In the genomic region with DNA sequence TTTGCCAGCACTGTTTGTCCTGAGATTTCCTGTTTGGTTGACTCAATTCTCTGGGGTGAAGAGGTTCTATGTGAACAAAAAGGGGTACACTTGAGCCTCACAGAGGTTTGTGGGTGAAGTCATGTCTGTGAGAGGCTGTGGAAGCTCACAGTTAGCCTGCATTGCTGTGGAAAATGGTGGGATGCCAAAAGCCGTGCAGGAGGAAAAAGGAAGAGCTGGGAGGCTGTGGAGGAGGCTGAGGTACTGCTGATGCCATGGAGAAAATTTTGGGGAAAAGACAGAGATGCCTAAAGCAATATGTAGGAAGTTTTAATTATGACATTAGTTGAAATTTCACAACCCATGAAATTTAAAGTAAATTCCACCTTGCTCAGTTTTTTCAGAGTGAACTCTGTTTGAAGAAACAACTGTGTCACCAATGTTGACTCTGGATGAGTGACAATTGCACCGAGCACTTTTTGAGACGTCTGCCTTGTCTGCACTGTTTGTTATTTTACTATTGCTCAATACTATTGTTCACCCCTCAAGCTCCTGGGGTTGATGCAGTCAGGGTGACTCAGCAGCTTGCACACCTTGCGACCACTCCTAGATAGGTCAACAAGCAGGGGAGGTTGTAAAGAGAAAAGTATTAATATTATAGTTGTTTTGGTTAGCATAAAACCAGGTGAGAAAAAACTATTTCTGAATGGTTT, we compare ENCODE assay signal across 8 cellular contexts. TPM values are rescaled to one million over a fixed set of nuclear protein-coding genes. Genes with fewer than 3 reads are reported as not detected.
DNase-seq lines count a peak whose midpoint lies in the region; ATAC-seq, FAIRE-seq and TF ChIP-seq lines count a peak whose summit lies in the region.
"Not testable (repeated sequence)": the region's sequence is repeated elsewhere in the genome, so short reads cannot be mapped to it uniquely, and the experiment has no call there.

No MANE protein-coding gene starts in this region.

- not testable (repeated sequence) for FAIRE-seq in bronchial epithelial cell (lab: Jason Lieb, UNC)

- not testable (repeated sequence) for TF ChIP-seq CTCF in LNCaP clone FGC (IDR thresholded peaks at IDR 0.05; ENCODE audit: control insufficient read depth, extremely low read depth, insufficient read depth); bronchial epithelial cell (IDR thresholded peaks at IDR 0.05; ENCODE audit: insufficient read depth, low read length, severe bottlenecking); hepatocyte (IDR thresholded peaks at IDR 0.05; ENCODE audit: poor library complexity); right lobe of liver (IDR thresholded peaks at IDR 0.05); thyroid gland (IDR thresholded peaks at IDR 0.05)

- H3K79me2 ChIP-seq in hepatocyte: not testable (repeated sequence)

- H3K9me3 ChIP-seq in hepatocyte (ENCODE audit: low read depth); right lobe of liver; thyroid gland: not testable (repeated sequence)

- peak; percentile 82 for DNase-seq in Caki2 (ENCODE audit: low read depth)
- peak; percentile 8 for DNase-seq in LNCaP clone FGC (ENCODE audit: low read depth)
- peak; percentile 39 for DNase-seq in NCI-H748 treated with DMSO at 0.1 percent for 48 hours (lab: John Stamatoyannopoulos, UW)
- DNase-seq in SHP77 treated with DMSO at 0.1 percent for 48 hours (lab: John Stamatoyannopoulos, UW): peak; percentile 64
- DNase-seq in bronchial epithelial cell (ENCODE audit: low read depth): peak; percentile 93
- DNase-seq in hepatocyte (ENCODE audit: low spot score): peak; percentile 35
- DNase-seq in right lobe of liver: peak; percentile 41 to 82 (median 67)
- peak; percentile 38 to 52 for DNase-seq in thyroid gland

- H3K4me3 ChIP-seq in LNCaP clone FGC (ENCODE audit: low read depth, low read length); bronchial epithelial cell (ENCODE audit: low read depth, low read length); hepatocyte; right lobe of liver; thyroid gland (replicated peaks in 1 of 3): not testable (repeated sequence)

- in situ Hi-C loops in Caki2 (cut with HindIII; ENCODE audit: low pct_unique_long_range_greater_than_20kb, low sequenced_read_pairs): loop anchor here (10.0 kb wide), 1 partner anchor 54 kb away; no protein-coding TSS in a partner anchor

- H3K9me2 ChIP-seq in hepatocyte (replicated peaks; ENCODE audit: insufficient read depth): not testable (repeated sequence)

- peak; percentile 85 to 95 (median 90) for ATAC-seq in right lobe of liver

- H2AFZ ChIP-seq in hepatocyte: not testable (repeated sequence)

- 53% methylated on average over 4 of the region's 4 CpGs for WGBS in hepatocyte (ENCODE audit: low lambda C conversion rate, missing lambda C conversion rate)
- WGBS in right lobe of liver (ENCODE audit: insufficient coverage, low coverage, low lambda C conversion rate, missing lambda C conversion rate): 20% methylated on average over 4 of the region's 4 CpGs
- WGBS in thyroid gland, 2 donors: 43 to 49% methylated on average over 4 of the region's 4 CpGs

- not testable (repeated sequence) for H3K4me1 ChIP-seq in hepatocyte (ENCODE audit: insufficient read depth)
- H3K4me1 ChIP-seq in right lobe of liver (peaks cover 0 to 20% (median 0%) of the 10 kb centered on the region in 4 donors), thyroid gland (peaks cover 7 to 29% of the 10 kb centered on the region in 2 donors)

- intact Hi-C loops in right lobe of liver (cut with DNase I); thyroid gland (cut with DNase I): not testable (repeated sequence)

- H3K36me3 ChIP-seq in bronchial epithelial cell (ENCODE audit: control insufficient read depth, insufficient read depth, low read length); hepatocyte (replicated peaks; ENCODE audit: insufficient read depth, low read depth); right lobe of liver; thyroid gland: not testable (repeated sequence)

- not testable (repeated sequence) for H4K20me1 ChIP-seq in hepatocyte (ENCODE audit: insufficient read depth, poor library complexity, severe bottlenecking)

- H3K27ac ChIP-seq in hepatocyte: peak overlapping the region; percentile 19
- H3K27ac ChIP-seq in right lobe of liver: peak overlapping the region in 2 of 3 donors; percentile 56 to 78
- not testable (repeated sequence) for H3K27ac ChIP-seq in thyroid gland

- not testable (repeated sequence) for H3K27me3 ChIP-seq in bronchial epithelial cell (ENCODE audit: control insufficient read depth, insufficient read depth, low read length); hepatocyte; right lobe of liver; thyroid gland

- TF ChIP-seq POLR2A in right lobe of liver (IDR thresholded peaks at IDR 0.05); thyroid gland (IDR thresholded peaks at IDR 0.05): not testable (repeated sequence)

- H3K4me2 ChIP-seq in hepatocyte: not testable (repeated sequence)

RNA-seq across cellular contexts. Expression of gene AKR1C2, which starts 5.3 kb away (rescaled TPM):
- total RNA-seq in Caki2 (2014; rRNA removed; shearing (Covaris generic); ENCODE audit: low replicate concordance): 1,417 and 1,499 TPM in 2 replicates
- total RNA-seq in bronchial epithelial cell (191 and 222 TPM in 2 replicates), hepatocyte (47.7 and 51.0 TPM in 2 replicates), right lobe of liver (1,000 to 10,000 TPM in 2 of 6 experiments, 100 to 1,000 TPM in 4; 203 to 2,018 (median 421) TPM), thyroid gland (10 to 100 TPM; 48.2 to 59.9 (median 53.9) TPM)
- 35.0 and 51.7 TPM in 2 replicates for polyA plus RNA-seq in hepatocyte

RNA-seq across cellular contexts. Expression of gene AKR1C1, which starts 45.8 kb away (rescaled TPM):
- total RNA-seq in Caki2 (2014; rRNA removed; shearing (Covaris generic); ENCODE audit: low replicate concordance): 6,987 and 7,564 TPM in 2 replicates
- 63.2 and 113 TPM in 2 replicates for total RNA-seq in bronchial epithelial cell
- total RNA-seq in hepatocyte: 175 and 179 TPM in 2 replicates
- 67.8 and 106 TPM in 2 replicates for polyA plus RNA-seq in hepatocyte
- 1,000 to 10,000 TPM in 1 of 6 experiments, 100 to 1,000 TPM in 5; 347 to 1,090 (median 533) TPM for total RNA-seq in right lobe of liver
- 100 to 1,000 TPM in 3 of 4 donors, 10 to 100 TPM in 1; 73.8 to 132 (median 121) TPM for total RNA-seq in thyroid gland

Comparison
In these comparisons a context has a peak if more than half of its experiments do, and no peak if none do; other contexts are left out.
1. DNase-seq: peak in every context shown above with its lines; median percentile 93 in bronchial epithelial cell; 82 in Caki2; 67 in right lobe of liver; 64 in SHP77 treated with DMSO at 0.1 percent for 48 hours; 45 in thyroid gland; 39 in NCI-H748 treated with DMSO at 0.1 percent for 48 hours; 35 in hepatocyte; 8 in LNCaP clone FGC.